In the genomic region with DNA sequence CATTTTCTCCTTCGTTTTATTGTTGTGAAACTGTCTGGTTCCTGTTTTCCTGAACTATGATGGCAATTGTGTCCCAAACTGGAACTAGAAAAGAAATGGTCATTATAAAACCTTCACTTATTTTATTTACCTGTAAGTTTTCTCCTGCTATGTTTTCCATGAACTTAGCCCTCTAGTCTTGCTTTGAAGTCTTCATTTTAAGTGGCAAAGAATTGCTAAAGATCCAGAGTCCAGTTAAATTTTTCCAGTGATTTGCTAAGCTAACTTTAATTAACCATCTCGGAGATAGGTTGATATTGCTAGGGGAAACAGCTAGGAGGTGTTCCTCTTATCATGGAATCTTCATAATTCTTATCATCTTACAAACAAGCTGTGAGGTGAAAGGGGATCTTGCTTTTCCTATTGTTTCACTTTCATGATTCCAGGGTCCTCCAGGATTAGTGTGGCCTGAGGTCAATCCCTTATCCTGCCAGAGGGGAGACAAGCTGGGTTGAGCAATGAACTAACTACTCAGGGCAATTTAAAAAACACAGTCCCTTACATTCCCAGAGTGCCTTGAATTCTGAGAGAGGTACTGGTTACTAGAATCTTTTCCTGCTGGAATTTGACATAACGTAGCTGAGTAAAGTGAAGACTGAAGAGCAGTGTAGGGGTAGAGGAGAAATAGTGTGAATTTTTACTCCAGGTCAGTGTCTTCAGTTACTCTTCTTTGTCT, we compare ENCODE assay signal across 10 cellular contexts.
DNase-seq lines count a peak whose midpoint lies in the region; ATAC-seq and TF ChIP-seq lines count a peak whose summit lies in the region.
"Had no signal": no experiment of that assay in that cellular context is flagged by ENCODE, and none has a peak within 500 bp of the region (broad histone marks: within the 10 kb centered on the region; RNA-seq: fewer than 3 reads in every experiment).

No MANE protein-coding gene starts in this region.

- peaks cover 23% of the 10 kb centered on the region for H3K79me2 ChIP-seq in GM23248 (ENCODE audit: insufficient read depth)

- no peak for TF ChIP-seq EP300 in sigmoid colon (IDR thresholded peaks at IDR 0.05)

- H3K27me3 ChIP-seq in sigmoid colon (no peaks in the 10 kb centered on the region), GM23248 (replicated peaks; ENCODE audit: insufficient read depth) (no peaks in the 10 kb centered on the region)

- TF ChIP-seq POLR2A in sigmoid colon (IDR thresholded peaks at IDR 0.05) = no peak

- no peak overlapping the region for H3K4me3 Mint-ChIP-seq in activated T-helper 17 cell treated with anti-CD3 and anti-CD28 coated beads, Interleukin-2, amount 50 U/mL, for 72 hours

- H4K20me1 ChIP-seq in GM23248 (ENCODE audit: insufficient read depth) = peaks cover 8% of the 10 kb centered on the region; the same call in 1 of the 2 replicates

- H3K36me3 Mint-ChIP-seq in activated T-helper 17 cell treated with anti-CD3 and anti-CD28 coated beads, Interleukin-2, amount 50 U/mL, for 72 hours (ENCODE audit: low read depth) = peaks cover 10% of the 10 kb centered on the region

- H3K4me3 ChIP-seq in sigmoid colon = no peak overlapping the region
- no peak overlapping the region for H3K4me3 ChIP-seq in GM23248

- H3F3A ChIP-seq in GM23248 (ENCODE audit: insufficient read depth) = peaks cover 13% of the 10 kb centered on the region; the same call in 1 of the 2 replicates

- no peak overlapping the region for H3K9ac ChIP-seq in GM23248

- DNase-seq in ELR (ENCODE audit: low read depth) (peak; percentile 17), iPS DF 19.7 (ENCODE audit: low read depth, low spot score) (peak; percentile 69), sigmoid colon (no peak), GM23248 (no peak), NCI-H748 (lab: John Stamatoyannopoulos, UW; ENCODE audit: unreplicated experiment) (no peak)
- DNase-seq in activated naive CD4-positive, alpha-beta T cell (lab: John Stamatoyannopoulos, UW) = no peak
- DNase-seq: activated CD4-positive, alpha-beta T cell treated with anti-CD3 and anti-CD28 coated beads, Interleukin-2, amount 50 U/mL, for 48 hours; SHP77 had no signal

- no peaks in the 10 kb centered on the region for H3K36me3 ChIP-seq in sigmoid colon
- no peaks in the 10 kb centered on the region for H3K36me3 ChIP-seq in GM23248 (ENCODE audit: low read depth)

- ATAC-seq in activated T-helper 17 cell treated with anti-CD3 and anti-CD28 coated beads, Interleukin-2, amount 50 U/mL, for 72 hours (replicated peaks) = no peak
- no peak for ATAC-seq in GM21786 (IDR thresholded peaks at IDR 0.05; ENCODE audit: unreplicated experiment)

- no peaks in the 10 kb centered on the region for H3K9me3 ChIP-seq in sigmoid colon
- H3K9me3 ChIP-seq in GM23248 (ENCODE audit: low read depth) = no peaks in the 10 kb centered on the region

- in situ Hi-C loops in GM23248 (cut with MboI) = no loop called here

- no peak overlapping the region for H2AFZ ChIP-seq in GM23248

- peak overlapping the region; percentile 1 for H3K27ac Mint-ChIP-seq in activated T-helper 17 cell treated with anti-CD3 and anti-CD28 coated beads, Interleukin-2, amount 50 U/mL, for 72 hours

- H3K27me3 Mint-ChIP-seq in activated T-helper 17 cell treated with anti-CD3 and anti-CD28 coated beads, Interleukin-2, amount 50 U/mL, for 72 hours = no peaks in the 10 kb centered on the region

- TF ChIP-seq CTCF in sigmoid colon (IDR thresholded peaks at IDR 0.05) = no peak

- H3K9me2 ChIP-seq in GM23248 (ENCODE audit: insufficient read depth) = no peaks in the 10 kb centered on the region

- H3K4me1 ChIP-seq in sigmoid colon (peaks cover 0 to 50% (median 30%) of the 10 kb centered on the region in 4 donors), GM23248 (ENCODE audit: insufficient read depth) (peaks cover 10% of the 10 kb centered on the region)

- H3K9me3 Mint-ChIP-seq in activated T-helper 17 cell treated with anti-CD3 and anti-CD28 coated beads, Interleukin-2, amount 50 U/mL, for 72 hours = no peaks in the 10 kb centered on the region

- intact Hi-C loops in sigmoid colon (cut with DNase I) = no loop called here

- H3K4me1 Mint-ChIP-seq in activated T-helper 17 cell treated with anti-CD3 and anti-CD28 coated beads, Interleukin-2, amount 50 U/mL, for 72 hours = peaks cover 7% of the 10 kb centered on the region

- no peak overlapping the region for H3K4me2 ChIP-seq in GM23248 (ENCODE audit: unreplicated experiment)

- whole genome bisulfite sequencing in sigmoid colon, 2 donors = 42 to 67% methylated on average over 3 of the region's 3 CpGs
- WGBS in GM23248 (ENCODE audit: low coverage in 1 of 2, low lambda C conversion rate in 2 of 2, missing lambda C conversion rate in 2 of 2), 2 experiments = 82 to 85% methylated on average over 3 of the region's 3 CpGs

- peak overlapping the region; percentile 15 to 67 (median 51) for H3K27ac ChIP-seq in sigmoid colon
- H3K27ac ChIP-seq in GM23248 = no peak overlapping the region

Comparison
In these comparisons a context has a peak if more than half of its experiments do, and no peak if none do; other contexts are left out.
1. DNase-seq: peak in ELR (single experiment) and iPS DF 19.7 (single experiment); none in sigmoid colon (single experiment), GM23248 (single experiment), activated naive CD4-positive, alpha-beta T cell (0 of 4) and NCI-H748 (single experiment).